ENCODE assay signal across 21 cellular contexts in the genomic region with DNA sequence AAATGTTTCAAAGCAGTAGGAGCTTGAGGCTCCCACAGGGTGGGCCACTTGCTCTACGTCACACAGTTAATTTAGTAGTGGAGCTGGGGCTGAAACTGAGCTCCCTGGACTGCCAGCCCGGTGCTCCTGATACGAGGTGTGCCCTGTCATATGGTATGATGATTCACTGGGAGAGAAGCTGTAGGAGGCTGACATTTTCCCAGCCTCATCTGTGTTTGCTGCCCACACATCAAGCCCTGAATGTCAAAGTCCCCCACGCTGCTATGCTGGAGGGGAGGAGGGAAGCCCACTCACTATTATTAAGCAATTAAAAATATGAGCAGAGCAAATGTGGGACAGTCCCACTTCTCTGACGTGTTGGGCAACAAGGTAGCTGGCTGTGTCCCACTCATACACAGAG.
DNase-seq lines count a peak whose midpoint lies in the region; ATAC-seq and TF ChIP-seq lines count a peak whose summit lies in the region.
"Had no signal": no experiment of that assay in that cellular context is flagged by ENCODE, and none has a peak within 500 bp of the region (broad histone marks: within the 10 kb centered on the region; RNA-seq: fewer than 3 reads in every experiment).

No MANE protein-coding gene starts in this region.

- H3K27ac ChIP-seq in vagina: no peak overlapping the region
- H3K27ac ChIP-seq: KMS-11, Peyer's patch had no signal

- H3K9me3 ChIP-seq in vagina: no peaks in the 10 kb centered on the region
- H3K9me3 ChIP-seq: MG63, Peyer's patch had no signal

- H3K4me3 Mint-ChIP-seq in activated T-helper 17 cell treated with anti-CD3 and anti-CD28 coated beads, Interleukin-2, amount 50 U/mL, for 72 hours: no peak overlapping the region
- H3K4me3 Mint-ChIP-seq in T-cell: no peak overlapping the region
- H3K4me3 Mint-ChIP-seq: CD14-positive monocyte, GM23338, HFFc6 had no signal

- H3K36me3 Mint-ChIP-seq in activated T-helper 17 cell treated with anti-CD3 and anti-CD28 coated beads, Interleukin-2, amount 50 U/mL, for 72 hours (ENCODE audit: low read depth): no peaks in the 10 kb centered on the region
- no peaks in the 10 kb centered on the region for H3K36me3 Mint-ChIP-seq in T-cell
- H3K36me3 Mint-ChIP-seq: CD14-positive monocyte had no signal

- no peaks in the 10 kb centered on the region for H3K36me3 ChIP-seq in vagina
- H3K36me3 ChIP-seq: MG63, Peyer's patch had no signal

- no peak for TF ChIP-seq POLR2A in vagina (IDR thresholded peaks at IDR 0.05)

- H3K4me3 ChIP-seq in vagina: no peak overlapping the region
- H3K4me3 ChIP-seq: GM12878, GM23338, MG63, Peyer's patch had no signal

- no peaks in the 10 kb centered on the region for H3K9me3 Mint-ChIP-seq in activated T-helper 17 cell treated with anti-CD3 and anti-CD28 coated beads, Interleukin-2, amount 50 U/mL, for 72 hours
- no peaks in the 10 kb centered on the region for H3K9me3 Mint-ChIP-seq in T-cell
- H3K9me3 Mint-ChIP-seq: GM23338, HFFc6 had no signal

- H3K27ac Mint-ChIP-seq in activated T-helper 17 cell treated with anti-CD3 and anti-CD28 coated beads, Interleukin-2, amount 50 U/mL, for 72 hours: no peak overlapping the region
- no peak overlapping the region for H3K27ac Mint-ChIP-seq in T-cell
- H3K27ac Mint-ChIP-seq: CD14-positive monocyte, GM23338, HFFc6 had no signal

- CTCF ChIA-PET in T-cell (lab: Charles Lee): interaction anchor here in 1 of 2 donors (1.2 kb wide), 1 partner anchor 17 kb away, joined by 3 read pairs; no protein-coding TSS in a partner anchor
- CTCF ChIA-PET in HEK293T (lab: Yijun Ruan, JAX): no interaction called here

- POLR2A ChIA-PET in T-cell (lab: Charles Lee): no interaction called here
- POLR2A ChIA-PET in HEK293T (lab: Yijun Ruan, JAX): no interaction called here

- peaks cover 22% of the 10 kb centered on the region for H3K27me3 Mint-ChIP-seq in activated T-helper 17 cell treated with anti-CD3 and anti-CD28 coated beads, Interleukin-2, amount 50 U/mL, for 72 hours
- peaks cover 14 to 21% of the 10 kb centered on the region in 2 donors for H3K27me3 Mint-ChIP-seq in T-cell

- H3K4me1 ChIP-seq in vagina: no peaks in the 10 kb centered on the region
- H3K4me1 ChIP-seq: Peyer's patch had no signal

- intact Hi-C loops in head of caudate nucleus (cut with DNase I): no loop called here
- intact Hi-C loops in vagina (cut with DNase I): no loop called here

- ATAC-seq in activated T-helper 17 cell treated with anti-CD3 and anti-CD28 coated beads, Interleukin-2, amount 50 U/mL, for 72 hours (replicated peaks): peak; percentile 31
- ATAC-seq in T-cell (replicated peaks in 1 of 4): no peak
- ATAC-seq: GM12878, GM23338, HepG2, SK-N-SH treated with all-trans-retinoic acid at 6 μM for 48 hours had no signal

- no peaks in the 10 kb centered on the region for H3K27me3 ChIP-seq in vagina
- H3K27me3 ChIP-seq: MG63, Peyer's patch had no signal

- H3K4me1 Mint-ChIP-seq in activated T-helper 17 cell treated with anti-CD3 and anti-CD28 coated beads, Interleukin-2, amount 50 U/mL, for 72 hours: peaks cover 4% of the 10 kb centered on the region
- H3K4me1 Mint-ChIP-seq in T-cell: no peaks in the 10 kb centered on the region
- H3K4me1 Mint-ChIP-seq: CD14-positive monocyte had no signal

- TF ChIP-seq CTCF in vagina (IDR thresholded peaks at IDR 0.05): no peak

- DNase-seq in activated CD8-positive, alpha-beta memory T cell treated with anti-CD3 and anti-CD28 coated beads, Interleukin-2, amount 50 U/mL, for 48 hours: peak; percentile 8
- DNase-seq in activated CD8-positive, alpha-beta memory T cell treated with anti-CD3 and anti-CD28 coated beads, Interleukin-2, amount 50 U/mL, for 4 hours: no peak
- DNase-seq in head of caudate nucleus: peak; percentile 17 to 91 (median 64)
- DNase-seq in vagina (ENCODE audit: extremely low spot score in 2 of 2): peak; percentile 40 to 78
- no peak for DNase-seq in T-cell
- no peak for DNase-seq in AG20443 (ENCODE audit: low spot score)
- DNase-seq in HEK293T (ENCODE audit: extremely low spot score): no peak
- DNase-seq: HFFc6, MG63, NCI-H1092 treated with DMSO at 0.1 percent for 48 hours, NCI-H187 treated with DMSO at 0.1 percent for 48 hours, NCI-H510A, Peyer's patch, SHP77 had no signal

TF ChIP-seq in HEK293T, 16 proteins besides CTCF, POLR2A, EP300 and RAD21:
- TF ChIP-seq ARNT (IDR thresholded peaks at IDR 0.05) (no peak), SUZ12 (IDR thresholded peaks at IDR 0.05) (no peak), SP1 (IDR thresholded peaks at IDR 0.05) (no peak), NFRKB (IDR thresholded peaks at IDR 0.05) (no peak), CTBP1 (IDR thresholded peaks at IDR 0.05; ENCODE audit: borderline replicate concordance) (no peak), BHLHE40 (IDR thresholded peaks at IDR 0.05; ENCODE audit: borderline replicate concordance) (no peak), TARDBP (IDR thresholded peaks at IDR 0.05) (no peak), ZNF384 (IDR thresholded peaks at IDR 0.05) (no peak), L3MBTL2 (conservative IDR thresholded peaks at IDR 0.05) (no peak), FOXK2 (IDR thresholded peaks at IDR 0.05) (no peak), FOXA1 (IDR thresholded peaks at IDR 0.05) (no peak), ELF4 (IDR thresholded peaks at IDR 0.05) (no peak), FOXM1 (IDR thresholded peaks at IDR 0.05; ENCODE audit: borderline replicate concordance) (no peak), HDGF (IDR thresholded peaks at IDR 0.05; ENCODE audit: borderline replicate concordance) (no peak)
- TF ChIP-seq, protein P1, sequence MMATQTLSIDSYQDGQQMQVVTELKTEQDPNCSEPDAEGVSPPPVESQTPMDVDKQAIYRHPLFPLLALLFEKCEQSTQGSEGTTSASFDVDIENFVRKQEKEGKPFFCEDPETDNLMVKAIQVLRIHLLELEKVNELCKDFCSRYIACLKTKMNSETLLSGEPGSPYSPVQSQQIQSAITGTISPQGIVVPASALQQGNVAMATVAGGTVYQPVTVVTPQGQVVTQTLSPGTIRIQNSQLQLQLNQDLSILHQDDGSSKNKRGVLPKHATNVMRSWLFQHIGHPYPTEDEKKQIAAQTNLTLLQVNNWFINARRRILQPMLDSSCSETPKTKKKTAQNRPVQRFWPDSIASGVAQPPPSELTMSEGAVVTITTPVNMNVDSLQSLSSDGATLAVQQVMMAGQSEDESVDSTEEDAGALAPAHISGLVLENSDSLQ (IDR thresholded peaks at IDR 0.05): no peak

Comparison
In these comparisons a context has a peak if more than half of its experiments do, and no peak if none do; other contexts are left out.
1. DNase-seq: peak in activated CD8-positive, alpha-beta memory T cell treated with anti-CD3 and anti-CD28 coated beads, Interleukin-2, amount 50 U/mL, for 48 hours (single experiment), head of caudate nucleus (42 of 42) and vagina (2 of 2); none in activated CD8-positive, alpha-beta memory T cell treated with anti-CD3 and anti-CD28 coated beads, Interleukin-2, amount 50 U/mL, for 4 hours (single experiment), T-cell (0 of 34), AG20443 (single experiment) and HEK293T (single experiment).